15 cellular contexts compared by ENCODE assay signal in genomic region chr2:143473206-143473605, GRCh38.
DNase-seq lines count a peak whose midpoint lies in the region; ATAC-seq and TF ChIP-seq lines count a peak whose summit lies in the region.
"Had no signal": no experiment of that assay in that cellular context is flagged by ENCODE, and none has a peak within 500 bp of the region (broad histone marks: within the 10 kb centered on the region; RNA-seq: fewer than 3 reads in every experiment).

No MANE protein-coding gene starts in this region.

- H3K27me3 ChIP-seq in adipocyte (replicated peaks; ENCODE audit: control insufficient read depth, insufficient read depth, low read length) (no peaks in the 10 kb centered on the region), gastroesophageal sphincter (no peaks in the 10 kb centered on the region), transverse colon (no peaks in the 10 kb centered on the region)

- ATAC-seq in gastroesophageal sphincter (no peak), HG03045 (IDR thresholded peaks at IDR 0.05; ENCODE audit: unreplicated experiment) (no peak)

- H3K4me1 ChIP-seq in adipocyte (ENCODE audit: control insufficient read depth, insufficient read depth, low read length) (peaks cover 40% of the 10 kb centered on the region), gastroesophageal sphincter (peaks cover 0 to 30% (median 0%) of the 10 kb centered on the region in 3 donors), transverse colon (peaks cover 0 to 4% (median 0%) of the 10 kb centered on the region in 4 donors)

- in situ Hi-C loops in transverse colon (cut with MboI; ENCODE audit: low pct_ligation_motif_present in 1 of 4, low pct_unique_long_range_greater_than_20kb in 1 of 4, low sequenced_read_pairs in 3 of 4), result no loop called here

- 48 to 59% methylated on average over 2 to 3 of the region's 3 CpGs for WGBS in gastroesophageal sphincter (ENCODE audit: low coverage in 1 of 2), 2 donors
- WGBS in transverse colon (ENCODE audit: low coverage in 1 of 2), 2 donors, result 69 to 74% methylated on average over 3 of the region's 3 CpGs

- peaks cover 38% of the 10 kb centered on the region for H3K36me3 Mint-ChIP-seq in activated T-cell treated with anti-CD3 and anti-CD28 coated beads, Interleukin-2, amount 50 U/mL, for 24 hours (ENCODE audit: low read depth)

- H3K27ac Mint-ChIP-seq in activated T-cell treated with anti-CD3 and anti-CD28 coated beads, Interleukin-2, amount 50 U/mL, for 24 hours, result peak overlapping the region; percentile 18

- TF ChIP-seq CTCF in gastroesophageal sphincter (IDR thresholded peaks at IDR 0.05) (no peak), transverse colon (IDR thresholded peaks at IDR 0.05) (no peak)

- H3K27me3 Mint-ChIP-seq in activated T-cell treated with anti-CD3 and anti-CD28 coated beads, Interleukin-2, amount 50 U/mL, for 24 hours, result no peaks in the 10 kb centered on the region
- H3K27me3 Mint-ChIP-seq: naive B cell had no signal

- intact Hi-C loops in transverse colon (cut with DNase I; ENCODE audit: low total_unique reads), result no loop called here

- H3K4me3 Mint-ChIP-seq in activated T-cell treated with anti-CD3 and anti-CD28 coated beads, Interleukin-2, amount 50 U/mL, for 24 hours, result no peak overlapping the region

- H3K36me3 ChIP-seq in adipocyte (ENCODE audit: control insufficient read depth, insufficient read depth, low read length, severe bottlenecking) (no peaks in the 10 kb centered on the region), gastroesophageal sphincter (no peaks in the 10 kb centered on the region), transverse colon (no peaks in the 10 kb centered on the region)

- DNase-seq in activated T-cell treated with anti-CD3 and anti-CD28 coated beads, Interleukin-2, amount 50 U/mL, for 24 hours, result no peak
- DNase-seq in activated T-cell treated with anti-CD3 and anti-CD28 coated beads for 4 hours, result no peak
- peak; percentile 71 for DNase-seq in adipocyte (ENCODE audit: low read depth)
- DNase-seq in transverse colon, result no peak
- DNase-seq in NCI-H446 treated with DMSO at 0.1 percent for 48 hours (lab: John Stamatoyannopoulos, UW), result no peak
- no peak for DNase-seq in activated naive CD4-positive, alpha-beta T cell treated with anti-CD3 and anti-CD28 coated beads, Interleukin-2, amount 50 U/mL, for 16 hours
- DNase-seq: activated CD4-positive, alpha-beta T cell treated with anti-CD3 and anti-CD28 coated beads, Interleukin-2, amount 50 U/mL, for 1 hour; activated naive CD4-positive, alpha-beta T cell treated with Interleukin-2 at 50 U/mL for 16 hours; DMS79 treated with DMSO at 0.1 percent for 48 hours; naive B cell; NCI-H1092 treated with DMSO at 0.1 percent for 48 hours; NCI-H748 treated with DMSO at 0.1 percent for 48 hours had no signal

- H3K9me3 ChIP-seq in adipocyte (ENCODE audit: control insufficient read depth, low read length) (no peaks in the 10 kb centered on the region), gastroesophageal sphincter (no peaks in the 10 kb centered on the region), transverse colon (no peaks in the 10 kb centered on the region)

- peaks cover 59% of the 10 kb centered on the region for H3K4me1 Mint-ChIP-seq in activated T-cell treated with anti-CD3 and anti-CD28 coated beads, Interleukin-2, amount 50 U/mL, for 24 hours (ENCODE audit: low read depth)

- H3K27ac ChIP-seq in gastroesophageal sphincter (peak overlapping the region in 3 of 4 donors; percentile 3 to 59 (median 57)), transverse colon (peak overlapping the region in 3 of 4 donors; percentile 49 to 58 (median 50))
- H3K27ac ChIP-seq: 22Rv1 had no signal

- peak overlapping the region; percentile 31 for H3K4me3 ChIP-seq in adipocyte (ENCODE audit: low read length)
- H3K4me3 ChIP-seq in gastroesophageal sphincter, result no peak overlapping the region
- no peak overlapping the region for H3K4me3 ChIP-seq in transverse colon

- TF ChIP-seq EP300 in gastroesophageal sphincter (IDR thresholded peaks at IDR 0.05) (no peak), transverse colon (IDR thresholded peaks at IDR 0.05; ENCODE audit: low read depth) (no peak)

- H3K9ac ChIP-seq in adipocyte (ENCODE audit: low read length), result peak overlapping the region; percentile 31

- H3K9me3 Mint-ChIP-seq in activated T-cell treated with anti-CD3 and anti-CD28 coated beads, Interleukin-2, amount 50 U/mL, for 24 hours, result no peaks in the 10 kb centered on the region
- H3K9me3 Mint-ChIP-seq: naive B cell had no signal

- TF ChIP-seq POLR2A in gastroesophageal sphincter (IDR thresholded peaks at IDR 0.05) (no peak), transverse colon (IDR thresholded peaks at IDR 0.05) (no peak)
